Comparison of ENCODE assay signal across 1 cellular context in the genomic region with DNA sequence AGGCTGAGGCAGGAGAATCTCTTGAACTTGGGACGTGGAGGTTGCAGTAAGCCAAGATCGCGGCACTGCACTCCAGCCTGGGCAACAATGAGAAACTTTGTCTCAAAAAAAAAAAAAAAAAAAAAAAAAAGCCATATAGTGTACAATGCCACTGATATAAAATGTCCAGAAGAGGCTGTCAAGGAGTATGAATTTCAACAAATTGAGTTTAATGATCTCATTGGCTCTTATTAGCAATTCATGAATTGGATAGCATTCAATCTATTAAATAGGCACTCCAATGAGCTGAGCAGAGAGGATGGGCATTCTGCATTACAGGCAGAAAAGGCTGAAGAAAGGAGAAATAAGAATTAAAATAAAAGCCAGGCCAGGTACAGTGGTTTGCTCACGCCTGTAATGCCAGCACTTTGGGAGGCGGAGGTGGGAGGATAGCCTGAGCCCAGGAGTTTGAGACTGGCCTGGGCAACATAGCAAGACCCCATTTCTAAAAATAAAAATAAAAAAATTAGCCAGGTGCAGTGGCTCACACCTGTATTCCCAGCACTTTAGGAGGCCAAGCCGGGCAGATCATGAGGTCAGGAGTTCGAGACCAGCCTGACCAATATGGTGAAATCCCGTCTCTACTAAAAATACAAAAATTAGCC.
TF ChIP-seq lines count a peak whose summit lies in the region.

No MANE protein-coding gene starts in this region.

TF ChIP-seq in HepG2, 621 proteins besides CTCF, POLR2A, EP300 and RAD21 (continues in another document):
- TF ChIP-seq THAP8 (CRISPR knock-in tag; IDR thresholded peaks at IDR 0.05; ENCODE audit: borderline replicate concordance) (no peak), SCMH1 (CRISPR knock-in tag; IDR thresholded peaks at IDR 0.05; ENCODE audit: borderline replicate concordance) (no peak), ZSCAN29 (CRISPR knock-in tag; conservative IDR thresholded peaks at IDR 0.05) (no peak), PCBP2 (optimal IDR thresholded peaks at IDR 0.05; ENCODE audit: low read depth, low read length, poor library complexity, severe bottlenecking) (no peak), ZNF75D (CRISPR knock-in tag; IDR thresholded peaks at IDR 0.05; ENCODE audit: borderline replicate concordance) (no peak), RAD51 (IDR thresholded peaks at IDR 0.05; ENCODE audit: borderline replicate concordance) (no peak), PBX3 (CRISPR knock-in tag; IDR thresholded peaks at IDR 0.05; ENCODE audit: borderline replicate concordance) (no peak), MAZ (IDR thresholded peaks at IDR 0.05; ENCODE audit: borderline replicate concordance, low read depth, low read length) (no peak), MAZ (CRISPR knock-in tag; IDR thresholded peaks at IDR 0.05; ENCODE audit: low read depth) (no peak), ZBTB10 (CRISPR knock-in tag; IDR thresholded peaks at IDR 0.05; ENCODE audit: borderline replicate concordance) (no peak), KLF6 (CRISPR knock-in tag; IDR thresholded peaks at IDR 0.05) (no peak), NFE2L1 (CRISPR knock-in tag; IDR thresholded peaks at IDR 0.05; ENCODE audit: borderline replicate concordance) (no peak), ATF5 (CRISPR knock-in tag; IDR thresholded peaks at IDR 0.05; ENCODE audit: low read depth) (no peak), MAFF (IDR thresholded peaks at IDR 0.05; ENCODE audit: low read depth, low read length) (no peak), MIXL1 (CRISPR knock-in tag; IDR thresholded peaks at IDR 0.05) (no peak), ZNF460 (CRISPR knock-in tag; IDR thresholded peaks at IDR 0.05; ENCODE audit: borderline replicate concordance) (no peak), ZNF143 (CRISPR knock-in tag; IDR thresholded peaks at IDR 0.05) (no peak), ATF7 (IDR thresholded peaks at IDR 0.05) (no peak), ATF7 (CRISPR knock-in tag; IDR thresholded peaks at IDR 0.05) (no peak), ZNF207 (IDR thresholded peaks at IDR 0.05; ENCODE audit: borderline replicate concordance) (no peak), ASH2L (IDR thresholded peaks at IDR 0.05; ENCODE audit: insufficient read length, low read depth, low read length) (peak; percentile 11), TFE3 (CRISPR knock-in tag; IDR thresholded peaks at IDR 0.05) (no peak), ZNF724P (CRISPR knock-in tag; IDR thresholded peaks at IDR 0.05; ENCODE audit: borderline replicate concordance) (no peak), CEBPB (IDR thresholded peaks at IDR 0.05; ENCODE audit: borderline replicate concordance, low read depth, low read length) (no peak), ZNF503 (CRISPR knock-in tag; IDR thresholded peaks at IDR 0.05) (no peak), NFIC (IDR thresholded peaks at IDR 0.05; ENCODE audit: low read length) (no peak)
- TF ChIP-seq, protein P1, sequence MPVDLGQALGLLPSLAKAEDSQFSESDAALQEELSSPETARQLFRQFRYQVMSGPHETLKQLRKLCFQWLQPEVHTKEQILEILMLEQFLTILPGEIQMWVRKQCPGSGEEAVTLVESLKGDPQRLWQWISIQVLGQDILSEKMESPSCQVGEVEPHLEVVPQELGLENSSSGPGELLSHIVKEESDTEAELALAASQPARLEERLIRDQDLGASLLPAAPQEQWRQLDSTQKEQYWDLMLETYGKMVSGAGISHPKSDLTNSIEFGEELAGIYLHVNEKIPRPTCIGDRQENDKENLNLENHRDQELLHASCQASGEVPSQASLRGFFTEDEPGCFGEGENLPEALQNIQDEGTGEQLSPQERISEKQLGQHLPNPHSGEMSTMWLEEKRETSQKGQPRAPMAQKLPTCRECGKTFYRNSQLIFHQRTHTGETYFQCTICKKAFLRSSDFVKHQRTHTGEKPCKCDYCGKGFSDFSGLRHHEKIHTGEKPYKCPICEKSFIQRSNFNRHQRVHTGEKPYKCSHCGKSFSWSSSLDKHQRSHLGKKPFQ (CRISPR knock-in tag; IDR thresholded peaks at IDR 0.05; ENCODE audit: insufficient replicate concordance), result peak; percentile 17
- TF ChIP-seq, protein P2, sequence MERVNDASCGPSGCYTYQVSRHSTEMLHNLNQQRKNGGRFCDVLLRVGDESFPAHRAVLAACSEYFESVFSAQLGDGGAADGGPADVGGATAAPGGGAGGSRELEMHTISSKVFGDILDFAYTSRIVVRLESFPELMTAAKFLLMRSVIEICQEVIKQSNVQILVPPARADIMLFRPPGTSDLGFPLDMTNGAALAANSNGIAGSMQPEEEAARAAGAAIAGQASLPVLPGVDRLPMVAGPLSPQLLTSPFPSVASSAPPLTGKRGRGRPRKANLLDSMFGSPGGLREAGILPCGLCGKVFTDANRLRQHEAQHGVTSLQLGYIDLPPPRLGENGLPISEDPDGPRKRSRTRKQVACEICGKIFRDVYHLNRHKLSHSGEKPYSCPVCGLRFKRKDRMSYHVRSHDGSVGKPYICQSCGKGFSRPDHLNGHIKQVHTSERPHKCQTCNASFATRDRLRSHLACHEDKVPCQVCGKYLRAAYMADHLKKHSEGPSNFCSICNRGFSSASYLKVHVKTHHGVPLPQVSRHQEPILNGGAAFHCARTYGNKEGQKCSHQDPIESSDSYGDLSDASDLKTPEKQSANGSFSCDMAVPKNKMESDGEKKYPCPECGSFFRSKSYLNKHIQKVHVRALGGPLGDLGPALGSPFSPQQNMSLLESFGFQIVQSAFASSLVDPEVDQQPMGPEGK (CRISPR knock-in tag; IDR thresholded peaks at IDR 0.05), result no peak
- TF ChIP-seq, protein P3, sequence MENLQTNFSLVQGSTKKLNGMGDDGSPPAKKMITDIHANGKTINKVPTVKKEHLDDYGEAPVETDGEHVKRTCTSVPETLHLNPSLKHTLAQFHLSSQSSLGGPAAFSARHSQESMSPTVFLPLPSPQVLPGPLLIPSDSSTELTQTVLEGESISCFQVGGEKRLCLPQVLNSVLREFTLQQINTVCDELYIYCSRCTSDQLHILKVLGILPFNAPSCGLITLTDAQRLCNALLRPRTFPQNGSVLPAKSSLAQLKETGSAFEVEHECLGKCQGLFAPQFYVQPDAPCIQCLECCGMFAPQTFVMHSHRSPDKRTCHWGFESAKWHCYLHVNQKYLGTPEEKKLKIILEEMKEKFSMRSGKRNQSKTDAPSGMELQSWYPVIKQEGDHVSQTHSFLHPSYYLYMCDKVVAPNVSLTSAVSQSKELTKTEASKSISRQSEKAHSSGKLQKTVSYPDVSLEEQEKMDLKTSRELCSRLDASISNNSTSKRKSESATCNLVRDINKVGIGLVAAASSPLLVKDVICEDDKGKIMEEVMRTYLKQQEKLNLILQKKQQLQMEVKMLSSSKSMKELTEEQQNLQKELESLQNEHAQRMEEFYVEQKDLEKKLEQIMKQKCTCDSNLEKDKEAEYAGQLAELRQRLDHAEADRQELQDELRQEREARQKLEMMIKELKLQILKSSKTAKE (CRISPR knock-in tag; IDR thresholded peaks at IDR 0.05; ENCODE audit: borderline replicate concordance), result no peak
- TF ChIP-seq, protein P4, sequence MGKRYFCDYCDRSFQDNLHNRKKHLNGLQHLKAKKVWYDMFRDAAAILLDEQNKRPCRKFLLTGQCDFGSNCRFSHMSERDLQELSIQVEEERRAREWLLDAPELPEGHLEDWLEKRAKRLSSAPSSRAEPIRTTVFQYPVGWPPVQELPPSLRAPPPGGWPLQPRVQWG (CRISPR knock-in tag; IDR thresholded peaks at IDR 0.05; ENCODE audit: borderline replicate concordance, low read depth), result no peak
- TF ChIP-seq, protein P5, sequence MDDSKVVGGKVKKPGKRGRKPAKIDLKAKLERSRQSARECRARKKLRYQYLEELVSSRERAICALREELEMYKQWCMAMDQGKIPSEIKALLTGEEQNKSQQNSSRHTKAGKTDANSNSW (CRISPR knock-in tag; IDR thresholded peaks at IDR 0.05; ENCODE audit: borderline replicate concordance), result no peak
- TF ChIP-seq, protein P6, sequence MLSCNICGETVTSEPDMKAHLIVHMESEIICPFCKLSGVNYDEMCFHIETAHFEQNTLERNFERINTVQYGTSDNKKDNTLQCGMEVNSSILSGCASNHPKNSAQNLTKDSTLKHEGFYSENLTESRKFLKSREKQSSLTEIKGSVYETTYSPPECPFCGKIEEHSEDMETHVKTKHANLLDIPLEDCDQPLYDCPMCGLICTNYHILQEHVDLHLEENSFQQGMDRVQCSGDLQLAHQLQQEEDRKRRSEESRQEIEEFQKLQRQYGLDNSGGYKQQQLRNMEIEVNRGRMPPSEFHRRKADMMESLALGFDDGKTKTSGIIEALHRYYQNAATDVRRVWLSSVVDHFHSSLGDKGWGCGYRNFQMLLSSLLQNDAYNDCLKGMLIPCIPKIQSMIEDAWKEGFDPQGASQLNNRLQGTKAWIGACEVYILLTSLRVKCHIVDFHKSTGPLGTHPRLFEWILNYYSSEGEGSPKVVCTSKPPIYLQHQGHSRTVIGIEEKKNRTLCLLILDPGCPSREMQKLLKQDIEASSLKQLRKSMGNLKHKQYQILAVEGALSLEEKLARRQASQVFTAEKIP (CRISPR knock-in tag; IDR thresholded peaks at IDR 0.05; ENCODE audit: borderline replicate concordance), result no peak
- TF ChIP-seq, protein P7, sequence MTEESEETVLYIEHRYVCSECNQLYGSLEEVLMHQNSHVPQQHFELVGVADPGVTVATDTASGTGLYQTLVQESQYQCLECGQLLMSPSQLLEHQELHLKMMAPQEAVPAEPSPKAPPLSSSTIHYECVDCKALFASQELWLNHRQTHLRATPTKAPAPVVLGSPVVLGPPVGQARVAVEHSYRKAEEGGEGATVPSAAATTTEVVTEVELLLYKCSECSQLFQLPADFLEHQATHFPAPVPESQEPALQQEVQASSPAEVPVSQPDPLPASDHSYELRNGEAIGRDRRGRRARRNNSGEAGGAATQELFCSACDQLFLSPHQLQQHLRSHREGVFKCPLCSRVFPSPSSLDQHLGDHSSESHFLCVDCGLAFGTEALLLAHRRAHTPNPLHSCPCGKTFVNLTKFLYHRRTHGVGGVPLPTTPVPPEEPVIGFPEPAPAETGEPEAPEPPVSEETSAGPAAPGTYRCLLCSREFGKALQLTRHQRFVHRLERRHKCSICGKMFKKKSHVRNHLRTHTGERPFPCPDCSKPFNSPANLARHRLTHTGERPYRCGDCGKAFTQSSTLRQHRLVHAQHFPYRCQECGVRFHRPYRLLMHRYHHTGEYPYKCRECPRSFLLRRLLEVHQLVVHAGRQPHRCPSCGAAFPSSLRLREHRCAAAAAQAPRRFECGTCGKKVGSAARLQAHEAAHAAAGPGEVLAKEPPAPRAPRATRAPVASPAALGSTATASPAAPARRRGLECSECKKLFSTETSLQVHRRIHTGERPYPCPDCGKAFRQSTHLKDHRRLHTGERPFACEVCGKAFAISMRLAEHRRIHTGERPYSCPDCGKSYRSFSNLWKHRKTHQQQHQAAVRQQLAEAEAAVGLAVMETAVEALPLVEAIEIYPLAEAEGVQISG (CRISPR knock-in tag; IDR thresholded peaks at IDR 0.05), result no peak
